ENCODE assay signal across 8 cellular contexts in genomic region chr2:8803658-8804379, GRCh38. TPM values are rescaled to one million over a fixed set of nuclear protein-coding genes. Genes with fewer than 3 reads are reported as not detected.
DNase-seq lines count a peak whose midpoint lies in the region; ATAC-seq lines count a peak whose summit lies in the region.

No MANE protein-coding gene starts in this region.

- DNase-seq in SIG-M5 treated with dmso at 0.1 percent for 504 hours (lab: John Stamatoyannopoulos, UW; ENCODE audit: unreplicated experiment) (peak; percentile 64), SIG-M5 (lab: John Stamatoyannopoulos, UW) (no peak), GM23248 (peak; percentile 95), LHCN-M2 (ENCODE audit: low read depth) (peak; percentile 94), hepatic stellate cell (ENCODE audit: low spot score) (peak; percentile 70), NCI-H1436 treated with DMSO at 0.1 percent for 48 hours (lab: John Stamatoyannopoulos, UW) (no peak)
- peak; percentile 73 to 79 for DNase-seq in activated T-cell treated with anti-CD3 and anti-CD28 coated beads, Interleukin-2, amount 50 U/mL, for 72 hours

- H3K4me2 ChIP-seq in GM23248 (ENCODE audit: unreplicated experiment) = no peak overlapping the region

- peak overlapping the region; percentile 29 for H3K27ac Mint-ChIP-seq in activated T-cell treated with anti-CD3 and anti-CD28 coated beads, Interleukin-2, amount 50 U/mL, for 72 hours
- H3K27ac Mint-ChIP-seq in stimulated activated naive CD8-positive, alpha-beta T cell treated with anti-CD3 and anti-CD28 coated beads, Interleukin-15, Interleukin-2, amounts not matched to agents 100 ng/mL and 50 ng/mL, for 24 hours = peak overlapping the region; percentile 53

- peak; percentile 99 for ATAC-seq in activated T-cell treated with anti-CD3 and anti-CD28 coated beads, Interleukin-2, amount 50 U/mL, for 72 hours (replicated peaks in 1 of 2)

- H3K9me3 ChIP-seq in GM23248 (ENCODE audit: low read depth) = no peaks in the 10 kb centered on the region

- H3K36me3 Mint-ChIP-seq in activated T-cell treated with anti-CD3 and anti-CD28 coated beads, Interleukin-2, amount 50 U/mL, for 72 hours (ENCODE audit: insufficient read depth in 2 of 2) = peaks cover 10 to 21% of the 10 kb centered on the region in 2 donors
- peaks cover 62% of the 10 kb centered on the region for H3K36me3 Mint-ChIP-seq in stimulated activated naive CD8-positive, alpha-beta T cell treated with anti-CD3 and anti-CD28 coated beads, Interleukin-15, Interleukin-2, amounts not matched to agents 100 ng/mL and 50 ng/mL, for 24 hours (ENCODE audit: low read depth)

- no peak overlapping the region for H2AFZ ChIP-seq in GM23248

- H3K4me1 ChIP-seq in GM23248 (ENCODE audit: insufficient read depth) = peaks cover 7% of the 10 kb centered on the region; the same call in 1 of the 2 replicates

- H3K27ac ChIP-seq in GM23248 = peak overlapping the region; percentile 62

- no peak overlapping the region for H3K9ac ChIP-seq in GM23248

- H3K36me3 ChIP-seq in GM23248 (ENCODE audit: low read depth) = peaks cover 23% of the 10 kb centered on the region

- H3K9me2 ChIP-seq in GM23248 (ENCODE audit: insufficient read depth) = no peaks in the 10 kb centered on the region

- H3K4me3 ChIP-seq in GM23248 = no peak overlapping the region

- WGBS in GM23248 (ENCODE audit: low coverage in 1 of 2, low lambda C conversion rate in 2 of 2, missing lambda C conversion rate in 2 of 2), 2 experiments = 53 to 55% methylated on average over 3 of the region's 3 CpGs

- H3F3A ChIP-seq in GM23248 (ENCODE audit: insufficient read depth) = peaks cover 15% of the 10 kb centered on the region

- no peaks in the 10 kb centered on the region for H3K27me3 Mint-ChIP-seq in activated T-cell treated with anti-CD3 and anti-CD28 coated beads, Interleukin-2, amount 50 U/mL, for 72 hours (ENCODE audit: low read depth)
- H3K27me3 Mint-ChIP-seq in stimulated activated naive CD8-positive, alpha-beta T cell treated with anti-CD3 and anti-CD28 coated beads, Interleukin-15, Interleukin-2, amounts not matched to agents 100 ng/mL and 50 ng/mL, for 24 hours = no peaks in the 10 kb centered on the region

- no peaks in the 10 kb centered on the region for H4K20me1 ChIP-seq in GM23248 (ENCODE audit: insufficient read depth)

- H3K4me1 Mint-ChIP-seq in activated T-cell treated with anti-CD3 and anti-CD28 coated beads, Interleukin-2, amount 50 U/mL, for 72 hours (ENCODE audit: low read depth) = peaks cover 32% of the 10 kb centered on the region
- peaks cover 25% of the 10 kb centered on the region for H3K4me1 Mint-ChIP-seq in stimulated activated naive CD8-positive, alpha-beta T cell treated with anti-CD3 and anti-CD28 coated beads, Interleukin-15, Interleukin-2, amounts not matched to agents 100 ng/mL and 50 ng/mL, for 24 hours (ENCODE audit: low read depth)

- H3K27me3 ChIP-seq in GM23248 (replicated peaks; ENCODE audit: insufficient read depth) = no peaks in the 10 kb centered on the region

- H3K4me3 Mint-ChIP-seq in activated T-cell treated with anti-CD3 and anti-CD28 coated beads, Interleukin-2, amount 50 U/mL, for 72 hours = peak overlapping the region in 1 of 2 donors; percentile 6
- no peak overlapping the region for H3K4me3 Mint-ChIP-seq in stimulated activated naive CD8-positive, alpha-beta T cell treated with anti-CD3 and anti-CD28 coated beads, Interleukin-15, Interleukin-2, amounts not matched to agents 100 ng/mL and 50 ng/mL, for 24 hours

- H3K9me3 Mint-ChIP-seq in activated T-cell treated with anti-CD3 and anti-CD28 coated beads, Interleukin-2, amount 50 U/mL, for 72 hours = no peaks in the 10 kb centered on the region
- no peaks in the 10 kb centered on the region for H3K9me3 Mint-ChIP-seq in stimulated activated naive CD8-positive, alpha-beta T cell treated with anti-CD3 and anti-CD28 coated beads, Interleukin-15, Interleukin-2, amounts not matched to agents 100 ng/mL and 50 ng/mL, for 24 hours

- in situ Hi-C loops in GM23248 (cut with MboI) = no loop called here

- no peaks in the 10 kb centered on the region for H3K79me2 ChIP-seq in GM23248 (ENCODE audit: insufficient read depth)

RNA-seq across cellular contexts. Expression of gene KIDINS220, which starts 33.6 kb away (rescaled TPM):
- total RNA-seq in GM23248 (2014; rRNA removed; shearing (Covaris generic)) = 52.2 and 76.4 TPM in 2 replicates
- polyA plus RNA-seq in GM23248 (2016; fragmentation: Nextera tagmentation; extraction: Ambion mirVana) = 23.4 and 25.0 TPM in 2 replicates
- total RNA-seq in LHCN-M2 (2014; rRNA removed) = 35.5 and 43.1 TPM in 2 replicates
- 12.9 TPM for polyA plus RNA-seq in LHCN-M2 (2012)
- total RNA-seq in activated T-cell treated with anti-CD3 and anti-CD28 coated beads, Interleukin-2, amount 50 U/mL, for 72 hours = 10 to 100 TPM; 31.4 to 39.6 TPM

Comparison
In these comparisons a context has a peak if more than half of its experiments do, and no peak if none do; other contexts are left out.
1. DNase-seq: peak in SIG-M5 treated with dmso at 0.1 percent for 504 hours (single experiment), GM23248 (single experiment), LHCN-M2 (single experiment), activated T-cell treated with anti-CD3 and anti-CD28 coated beads, Interleukin-2, amount 50 U/mL, for 72 hours (2 of 2) and hepatic stellate cell (single experiment); none in SIG-M5 (single experiment) and NCI-H1436 treated with DMSO at 0.1 percent for 48 hours (single experiment).